10 cellular contexts compared by ENCODE assay signal in the genomic region with DNA sequence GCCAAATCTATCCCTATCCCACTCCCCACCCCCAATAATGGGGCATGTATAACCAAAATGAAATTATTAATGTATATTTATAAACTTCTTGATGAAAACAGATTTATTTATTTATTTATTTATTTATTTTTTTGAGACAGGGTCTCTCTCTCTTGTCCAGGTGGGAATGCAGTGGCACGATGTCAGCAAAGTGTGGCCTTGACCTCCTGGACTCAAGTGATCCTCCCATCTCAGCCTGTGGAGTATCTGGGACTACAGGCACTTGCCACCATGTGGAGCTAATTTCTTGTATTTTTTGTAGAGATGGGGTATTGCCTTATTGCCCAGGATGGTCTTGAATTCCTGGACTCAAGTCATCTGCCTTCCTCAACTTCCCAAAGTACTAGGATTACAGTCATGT.
"Had no signal": no experiment of that assay in that cellular context is flagged by ENCODE, and none has a peak within 500 bp of the region (broad histone marks: within the 10 kb centered on the region; RNA-seq: fewer than 3 reads in every experiment).

No MANE protein-coding gene starts in this region.

- H3K36me3 ChIP-seq: HAP-1 had no signal

- H3K9me3 Mint-ChIP-seq: IgD-negative memory B cell had no signal

- ATAC-seq: HCT116 had no signal

- DNase-seq: GM23248, GOT3, H7, KBM-7 had no signal

- H3K4me3 Mint-ChIP-seq: IgD-negative memory B cell had no signal

- H3K4me3 ChIP-seq: GM23248, HAP-1 had no signal

- H3K4me1 ChIP-seq: HAP-1 had no signal

- FAIRE-seq: HTR-8/SVneo had no signal

- H3K27ac ChIP-seq: GM23248, HL-60, KMS-11 had no signal

- H3K4me2 ChIP-seq: KMS-11 had no signal

- H3K9me3 ChIP-seq: HAP-1 had no signal
